In genomic region chr11:76671236-76671590, GRCh38 we compare ENCODE assay signal across 9 cellular contexts. TPM values are rescaled to one million over a fixed set of nuclear protein-coding genes. Genes with fewer than 3 reads are reported as not detected.
DNase-seq lines count a peak whose midpoint lies in the region; FAIRE-seq lines count a peak whose summit lies in the region.
"Had no signal": no experiment of that assay in that cellular context is flagged by ENCODE, and none has a peak within 500 bp of the region (broad histone marks: within the 10 kb centered on the region; RNA-seq: fewer than 3 reads in every experiment).

No MANE protein-coding gene starts in this region.

- H3K27me3 ChIP-seq in iPS DF 6.9 (ENCODE audit: control insufficient read depth, insufficient read depth, low read length): peaks cover 8% of the 10 kb centered on the region; the same call in 1 of the 2 replicates
- peaks cover 15 to 27% (median 26%) of the 10 kb centered on the region in 3 donors for H3K27me3 ChIP-seq in skeletal muscle tissue (ENCODE audit: control insufficient read depth in 3 of 3, insufficient read depth in 3 of 3, low read length in 3 of 3)

- no peaks in the 10 kb centered on the region for H3K36me3 Mint-ChIP-seq in activated CD4-positive, alpha-beta memory T cell treated with anti-CD3 and anti-CD28 coated beads for 36 hours

- no peak overlapping the region for H3K9ac ChIP-seq in skeletal muscle tissue (ENCODE audit: low read depth in 1 of 3, low read length in 3 of 3)

- H3K36me3 ChIP-seq in iPS DF 6.9 (ENCODE audit: control insufficient read depth, insufficient read depth, low read length) (no peaks in the 10 kb centered on the region), skeletal muscle tissue (ENCODE audit: control insufficient read depth in 3 of 3, insufficient read depth in 3 of 3, low read length in 3 of 3) (peaks cover 0 to 2% (median 0%) of the 10 kb centered on the region in 3 donors)

- peak overlapping the region; percentile 7 for H3K4me3 Mint-ChIP-seq in activated CD4-positive, alpha-beta memory T cell treated with anti-CD3 and anti-CD28 coated beads for 36 hours

- peaks cover 27% of the 10 kb centered on the region for H3K4me1 Mint-ChIP-seq in activated CD4-positive, alpha-beta memory T cell treated with anti-CD3 and anti-CD28 coated beads for 36 hours (ENCODE audit: low read depth)

- H3K4me3 ChIP-seq in iPS DF 6.9 (ENCODE audit: low read length) (peak overlapping the region; percentile 49; the same call in 1 of the 2 replicates), skeletal muscle tissue (ENCODE audit: low read length in 3 of 3) (peak overlapping the region; percentile 30 to 69 (median 35))

- H3K27ac Mint-ChIP-seq in activated CD4-positive, alpha-beta memory T cell treated with anti-CD3 and anti-CD28 coated beads for 36 hours: no peak overlapping the region

- no peaks in the 10 kb centered on the region for H3K9me3 Mint-ChIP-seq in activated CD4-positive, alpha-beta memory T cell treated with anti-CD3 and anti-CD28 coated beads for 36 hours

- no CpG with 5 or more reads among the region's 8 CpGs for WGBS in iPS DF 6.9 (ENCODE audit: insufficient coverage, insufficient read length)

- intact Hi-C loops in activated CD4-positive, alpha-beta memory T cell treated with anti-CD3 and anti-CD28 coated beads for 36 hours (cut with micrococcal nuclease): loop anchor here (5.0 kb wide), 2 partner anchors 119 to 229 kb away; no protein-coding TSS in a partner anchor
- intact Hi-C loops in posterior vena cava (cut with DNase I): no loop called here

- H3K9me3 ChIP-seq in iPS DF 6.9 (ENCODE audit: control insufficient read depth, insufficient read depth, low read length): no peaks in the 10 kb centered on the region
- no peaks in the 10 kb centered on the region for H3K9me3 ChIP-seq in skeletal muscle tissue (ENCODE audit: control insufficient read depth in 3 of 3, low read length in 3 of 3)

- H3K27me3 Mint-ChIP-seq in activated CD4-positive, alpha-beta memory T cell treated with anti-CD3 and anti-CD28 coated beads for 36 hours: peaks cover 22% of the 10 kb centered on the region

- peak; percentile 4 for FAIRE-seq in GM19239 (lab: Jason Lieb, UNC)

- no peak for DNase-seq in GM19239 (ENCODE audit: insufficient read length, low spot score)
- no peak for DNase-seq in activated CD4-positive, alpha-beta memory T cell treated with anti-CD3 and anti-CD28 coated beads for 36 hours
- DNase-seq in iPS DF 6.9 (ENCODE audit: low read depth, low spot score): no peak
- DNase-seq in anterior cingulate cortex (lab: John Stamatoyannopoulos, UW): no peak
- DNase-seq in NCI-H82 treated with DMSO at 0.1 percent for 48 hours (lab: John Stamatoyannopoulos, UW; ENCODE audit: unreplicated experiment): no peak
- DNase-seq in KG1 (lab: John Stamatoyannopoulos, UW): no peak
- DNase-seq in posterior vena cava (ENCODE audit: low spot score): no peak
- DNase-seq: NK-92 treated with Interleukin-12 subunit alpha and Interleukin-12 subunit beta, amount 100 ng/mL, for 24 hours had no signal

- H3K4me1 ChIP-seq in iPS DF 6.9 (ENCODE audit: control insufficient read depth, insufficient read depth, low read length) (no peaks in the 10 kb centered on the region), skeletal muscle tissue (ENCODE audit: control insufficient read depth in 3 of 3, insufficient read depth in 3 of 3, low read length in 3 of 3) (peaks cover 21 to 30% (median 28%) of the 10 kb centered on the region in 3 donors)

- POLR2A ChIA-PET in activated CD4-positive, alpha-beta memory T cell treated with anti-CD3 and anti-CD28 coated beads for 36 hours (lab: Charles Lee): no interaction called here

- no peak overlapping the region for H3K27ac ChIP-seq in iPS DF 6.9 (ENCODE audit: low read length)
- H3K27ac ChIP-seq in skeletal muscle tissue (ENCODE audit: low read depth, low read length): peak overlapping the region; percentile 83

- CTCF ChIA-PET in activated CD4-positive, alpha-beta memory T cell treated with anti-CD3 and anti-CD28 coated beads for 36 hours (lab: Charles Lee): interaction anchor here (0.6 to 1.2 kb wide), 3 partner anchors 13 to 121 kb away, joined by 3 read pairs; no protein-coding TSS in a partner anchor

RNA-seq across cellular contexts. Expression of gene LRRC32, which starts 0.7 kb away (rescaled TPM):
- total RNA-seq in activated CD4-positive, alpha-beta memory T cell treated with anti-CD3 and anti-CD28 coated beads for 36 hours: 10 to 100 TPM; 11.2 to 12.3 TPM
- total RNA-seq in skeletal muscle tissue: 6.3 TPM
- 100 to 1,000 TPM; 108 to 142 TPM for total RNA-seq in posterior vena cava

Comparison
In these comparisons a context has a peak if more than half of its experiments do, and no peak if none do; other contexts are left out.
1. RNA of gene LRRC32, which starts 0.7 kb away (total RNA-seq): 108 to 142 TPM in posterior vena cava; 11.2 to 12.3 TPM in activated CD4-positive, alpha-beta memory T cell treated with anti-CD3 and anti-CD28 coated beads for 36 hours and 6.3 TPM in skeletal muscle tissue (single experiment); every median in the first group is over 4 times any median in the second.